ENCODE assay signal across 20 cellular contexts in the genomic region with DNA sequence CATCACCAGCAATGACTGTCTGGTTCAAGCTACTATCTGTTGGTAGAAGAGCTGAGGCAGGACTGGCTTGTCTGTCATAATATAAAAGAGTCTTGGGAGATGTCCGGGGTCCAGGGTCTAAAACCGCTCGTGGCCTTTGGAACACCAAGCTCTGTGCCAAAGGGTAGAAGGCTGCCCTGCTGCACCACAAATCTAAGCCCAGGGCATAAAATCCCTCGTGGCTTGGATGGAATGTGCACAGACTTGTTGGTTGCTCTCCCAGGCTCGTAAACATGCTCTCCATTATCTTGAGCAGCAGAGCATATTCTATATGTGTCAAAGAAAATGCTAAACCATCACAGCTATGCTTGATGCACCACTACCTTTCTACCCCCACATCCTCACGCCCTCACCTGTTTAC. TPM values are rescaled to one million over a fixed set of nuclear protein-coding genes. Genes with fewer than 3 reads are reported as not detected.
"Had no signal": no experiment of that assay in that cellular context is flagged by ENCODE, and none has a peak within 500 bp of the region (broad histone marks: within the 10 kb centered on the region; RNA-seq: fewer than 3 reads in every experiment).

No MANE protein-coding gene starts in this region.

RNA-seq across cellular contexts. Expression of a gene that starts 6.6 kb away (rescaled TPM):
- total RNA-seq: kidney epithelial cell, myocyte, progenitor cell of endocrine pancreas, pulmonary artery endothelial cell, renal cortical epithelial cell had no signal
- polyA plus RNA-seq: naive thymus-derived CD4-positive, alpha-beta T cell; neural cell had no signal

RNA-seq across cellular contexts. Expression of a gene that starts 8.3 kb away (rescaled TPM):
- total RNA-seq: kidney epithelial cell; left ventricle myocardium inferior; lower leg skin; mesenteric fat pad; mucosa of descending colon; myocyte; naive thymus-derived CD4-positive, alpha-beta T cell; natural killer cell treated with Interleukin-12 subunit alpha and Interleukin-12 subunit beta and Interleukin-15 and Interleukin-18, amount 100 ng/mL, for 72 hours; ovary; progenitor cell of endocrine pancreas; pulmonary artery endothelial cell; renal cortical epithelial cell; right atrium auricular region; right lobe of liver; testis; thyroid gland; transverse colon; upper lobe of right lung had no signal
- polyA plus RNA-seq: immature natural killer cell; naive thymus-derived CD4-positive, alpha-beta T cell; neural cell; ovary had no signal
